24 cellular contexts compared by ENCODE assay signal in the genomic region with DNA sequence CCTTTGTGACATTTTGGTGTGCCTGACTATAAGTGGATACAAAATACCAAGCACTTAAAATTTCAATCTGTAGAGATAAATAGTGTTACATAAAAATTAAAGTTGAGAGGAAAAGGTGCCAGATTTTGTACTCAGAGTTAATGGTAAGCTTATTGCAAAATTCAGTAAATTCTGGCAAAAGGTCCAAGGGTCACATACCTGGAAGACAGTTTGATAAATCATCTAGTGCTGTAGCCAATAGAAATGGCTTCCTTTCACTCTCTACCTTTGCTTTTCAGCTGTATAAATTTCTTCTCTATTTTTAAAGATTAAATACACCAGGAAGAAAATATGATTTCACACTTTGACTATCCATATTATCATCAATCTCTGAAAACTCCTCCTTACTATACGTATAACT.
A peak's percentile ranks its signal among the peaks of the same experiment; 100 is the strongest.
DNase-seq lines count a peak whose midpoint lies in the region; ATAC-seq, FAIRE-seq and TF ChIP-seq lines count a peak whose summit lies in the region.
"Had no signal": no experiment of that assay in that cellular context is flagged by ENCODE, and none has a peak within 500 bp of the region (broad histone marks: within the 10 kb centered on the region; RNA-seq: fewer than 3 reads in every experiment).

No MANE protein-coding gene starts in this region.

- intact Hi-C loops in HepG2 (cut with micrococcal nuclease; ENCODE audit: unreplicated experiment), result no loop called here

- POLR2A ChIA-PET in HepG2 (lab: Yijun Ruan, JAX), result no interaction called here

- H3K36me3 Mint-ChIP-seq in HFFc6 (ENCODE audit: low read depth), result no peaks in the 10 kb centered on the region; the same call in 1 of the 2 replicates
- H3K36me3 Mint-ChIP-seq: CD4-positive, CD25-positive, alpha-beta regulatory T cell; CD8-positive, alpha-beta T cell had no signal

- TF ChIP-seq RAD21 in liver (IDR thresholded peaks at IDR 0.05), result peak in 1 of 2 donors; percentile 33
- TF ChIP-seq RAD21 in HepG2 (CRISPR knock-in tag; IDR thresholded peaks at IDR 0.05), result no peak

- no TSS peak for BruUV-seq in HepG2 (replicated peaks; lab: Mats Ljungman, UMichigan)

- no peak for ATAC-seq in HepG2
- ATAC-seq in left lobe of liver, result peak; percentile 94
- peak; percentile 64 for ATAC-seq in omental fat pad (ENCODE audit: low FRiP score)
- ATAC-seq in HG03342 (IDR thresholded peaks at IDR 0.05; ENCODE audit: unreplicated experiment), result no peak
- ATAC-seq: CD8-positive, alpha-beta T cell; GM12878 had no signal

- no peak for DNase-seq in HepG2 (ENCODE audit: low spot score)
- no peak for DNase-seq in left lobe of liver (ENCODE audit: low spot score)
- no peak for DNase-seq in omental fat pad (ENCODE audit: low spot score)
- no peak for DNase-seq in cerebellar nuclear complex (lab: John Stamatoyannopoulos, UW)
- DNase-seq in HFFc6, result no peak
- DNase-seq: CD4-positive, CD25-positive, alpha-beta regulatory T cell; CD8-positive, alpha-beta T cell; DMS79; EL; GDM1; GM23248; H7; HCEC 1CT had no signal

- 88% methylated on average over 1 of the region's 1 CpG for WGBS in liver
- 95% methylated on average over 1 of the region's 1 CpG for WGBS in HepG2 (ENCODE audit: low lambda C conversion rate)

- FAIRE-seq in HepG2 (lab: Jason Lieb, UNC), result no peak
- FAIRE-seq: A204.1, GM12878, GM19239, H1 had no signal

- H3K9me3 Mint-ChIP-seq in HFFc6, result peaks cover 42% of the 10 kb centered on the region

- H3K9ac ChIP-seq in liver (ENCODE audit: low read depth in 1 of 2, low read length in 2 of 2), result peak overlapping the region in 1 of 2 donors; percentile 31
- H3K9ac ChIP-seq in HepG2 (ENCODE audit: insufficient read depth, low read depth, low read length), result no peak overlapping the region
- H3K9ac ChIP-seq: BLaER1, GM23248 had no signal

- H3K27me3 Mint-ChIP-seq in HFFc6 (ENCODE audit: insufficient read depth), result no peaks in the 10 kb centered on the region
- H3K27me3 Mint-ChIP-seq: B cell; CD4-positive, CD25-positive, alpha-beta regulatory T cell had no signal

- TF ChIP-seq EP300 in HepG2 (IDR thresholded peaks at IDR 0.05; ENCODE audit: low read depth in 2 of 2, low read length in 2 of 2), result no peak
- TF ChIP-seq EP300 in HepG2 (CRISPR knock-in tag; IDR thresholded peaks at IDR 0.05; ENCODE audit: borderline replicate concordance), result no peak

- H3K4me3 ChIP-seq in liver (ENCODE audit: low read depth in 1 of 3, low read length in 3 of 3), result no peak overlapping the region
- no peak overlapping the region for H3K4me3 ChIP-seq in HepG2 (replicated peaks in 1 of 3; ENCODE audit: insufficient read depth in 1 of 3, low read depth in 2 of 3, low read length in 3 of 3)
- H3K4me3 ChIP-seq: BLaER1, GM12878, GM23248 had no signal

- no peak overlapping the region for H3K4me2 ChIP-seq in HepG2 (ENCODE audit: low read depth, low read length)
- H3K4me2 ChIP-seq: BLaER1 had no signal

- CTCF ChIA-PET in HepG2 (lab: Yijun Ruan, JAX; ENCODE audit: low intra/inter-chr PET ratio, low total read pairs), result no interaction called here

- no peak for TF ChIP-seq CTCF in liver (IDR thresholded peaks at IDR 0.05; ENCODE audit: low read depth, low read length, missing input control)
- TF ChIP-seq CTCF in HepG2 (CRISPR knock-in tag; IDR thresholded peaks at IDR 0.05), result no peak
- TF ChIP-seq CTCF in omental fat pad (IDR thresholded peaks at IDR 0.05), result no peak
- no peak for TF ChIP-seq CTCF in HFFc6 (IDR thresholded peaks at IDR 0.05)

- H3K27ac Mint-ChIP-seq in HFFc6, result no peak overlapping the region
- H3K27ac Mint-ChIP-seq: B cell; CD4-positive, CD25-positive, alpha-beta regulatory T cell; CD8-positive, alpha-beta T cell had no signal

- H3K27me3 ChIP-seq in liver (ENCODE audit: control insufficient read depth in 4 of 4, insufficient read depth in 4 of 4, low read length in 3 of 4) (no peaks in the 10 kb centered on the region), HepG2 (ENCODE audit: control insufficient read depth in 1 of 2, insufficient read depth in 2 of 2, low read length in 2 of 2) (no peaks in the 10 kb centered on the region)
- H3K27me3 ChIP-seq: BLaER1 had no signal

- H3K36me3 ChIP-seq in liver (ENCODE audit: control insufficient read depth in 4 of 4, insufficient read depth in 3 of 4, low read depth in 1 of 4, low read length in 3 of 4), result no peaks in the 10 kb centered on the region
- H3K36me3 ChIP-seq in HepG2 (replicated peaks in 1 of 2; ENCODE audit: control insufficient read depth in 1 of 2, insufficient read depth in 2 of 2, low read length in 2 of 2), result no peaks in the 10 kb centered on the region
- H3K36me3 ChIP-seq: BLaER1 had no signal

- no peaks in the 10 kb centered on the region for H3K79me2 ChIP-seq in HepG2 (ENCODE audit: insufficient read depth, low read length)

- H3K4me1 Mint-ChIP-seq in HFFc6 (ENCODE audit: low read depth), result no peaks in the 10 kb centered on the region
- H3K4me1 Mint-ChIP-seq: B cell had no signal

- TF ChIP-seq POLR2A in HepG2 (IDR thresholded peaks at IDR 0.05; ENCODE audit: insufficient read depth in 1 of 2, low read depth in 2 of 2, low read length in 2 of 2), result no peak

- in situ Hi-C loops in HepG2 (cut with HindIII; ENCODE audit: extremely low pct_ligation_motif_present, low pct_unique_long_range_greater_than_20kb), result no loop called here

- H3K27ac ChIP-seq in liver (ENCODE audit: low read depth in 1 of 2, low read length in 2 of 2) (peak overlapping the region in 1 of 2 donors; percentile 36), HepG2 (ENCODE audit: extremely low read length, insufficient read depth, low read length) (no peak overlapping the region)
- H3K27ac ChIP-seq: 22Rv1, BLaER1, C4-2B, GM23248 had no signal

- no peaks in the 10 kb centered on the region for H4K20me1 ChIP-seq in HepG2 (ENCODE audit: insufficient read depth, low read length)
- H4K20me1 ChIP-seq: BLaER1 had no signal

- H3K9me3 ChIP-seq in liver (ENCODE audit: control insufficient read depth in 4 of 4, low read length in 3 of 4) (no peaks in the 10 kb centered on the region), HepG2 (ENCODE audit: low read length) (peaks cover 40% of the 10 kb centered on the region)
- H3K9me3 ChIP-seq: BLaER1, Caco-2 had no signal

- H2AFZ ChIP-seq in HepG2 (ENCODE audit: low read length), result no peak overlapping the region
- H2AFZ ChIP-seq: GM23248 had no signal

- no peak overlapping the region for H3K4me3 Mint-ChIP-seq in HFFc6
- H3K4me3 Mint-ChIP-seq: B cell; CD4-positive, CD25-positive, alpha-beta regulatory T cell; CD8-positive, alpha-beta T cell had no signal

- H3K4me1 ChIP-seq in liver (ENCODE audit: control insufficient read depth in 4 of 4, insufficient read depth in 4 of 4, low read length in 3 of 4) (peaks cover 2 to 13% (median 8%) of the 10 kb centered on the region in 4 donors), HepG2 (ENCODE audit: insufficient read depth, low read length) (no peaks in the 10 kb centered on the region)

TF ChIP-seq in liver, 16 proteins besides CTCF, POLR2A, EP300 and RAD21 (continues in another document):
- peak in 1 of 2 donors; percentile 15 for TF ChIP-seq EGR1 (IDR thresholded peaks at IDR 0.05; ENCODE audit: low read depth in 2 of 2)
- TF ChIP-seq TAF1 (conservative IDR thresholded peaks at IDR 0.05), result no peak
- TF ChIP-seq FOXA1 (IDR thresholded peaks at IDR 0.05), result no peak
- TF ChIP-seq FOXA2 (IDR thresholded peaks at IDR 0.05), result no peak
- TF ChIP-seq JUND (IDR thresholded peaks at IDR 0.05), result peak in 1 of 2 donors; percentile 29
- peak; percentile 91 to 93 for TF ChIP-seq HNF4A (conservative IDR thresholded peaks at IDR 0.05)
- peak; percentile 89 for TF ChIP-seq YY1 (IDR thresholded peaks at IDR 0.05)
- peak; percentile 19 to 48 for TF ChIP-seq RXRA (IDR thresholded peaks at IDR 0.05)
- peak; percentile 88 for TF ChIP-seq HNF4G (IDR thresholded peaks at IDR 0.05)

TF ChIP-seq in HepG2, 621 proteins besides CTCF, POLR2A, EP300 and RAD21 (continues in another document):
- TF ChIP-seq ZNF10 (CRISPR knock-in tag; IDR thresholded peaks at IDR 0.05; ENCODE audit: borderline replicate concordance, low read depth), result no peak
- TF ChIP-seq ZBTB20 (CRISPR knock-in tag; IDR thresholded peaks at IDR 0.05; ENCODE audit: borderline replicate concordance, low read depth), result no peak
- TF ChIP-seq TRIM24 (CRISPR knock-in tag; IDR thresholded peaks at IDR 0.05), result no peak
- TF ChIP-seq FOXJ3 (CRISPR knock-in tag; IDR thresholded peaks at IDR 0.05; ENCODE audit: borderline replicate concordance), result no peak
- TF ChIP-seq ZNF589 (CRISPR knock-in tag; conservative IDR thresholded peaks at IDR 0.05), result no peak
- TF ChIP-seq RCOR2 (CRISPR knock-in tag; IDR thresholded peaks at IDR 0.05), result no peak
- TF ChIP-seq PRPF4 (IDR thresholded peaks at IDR 0.05; ENCODE audit: low read depth, low read length, poor library complexity, severe bottlenecking), result no peak
- TF ChIP-seq ZNF326 (CRISPR knock-in tag; IDR thresholded peaks at IDR 0.05; ENCODE audit: borderline replicate concordance), result no peak

Comparison
In these comparisons a context has a peak if more than half of its experiments do, and no peak if none do; other contexts are left out.
1. ATAC-seq: peak in left lobe of liver (single experiment) and omental fat pad (single experiment); none in HepG2 (single experiment) and HG03342 (single experiment).